ENCODE assay signal across 8 cellular contexts in genomic region chr19:17539288-17540117, GRCh38. TPM values are rescaled to one million over a fixed set of nuclear protein-coding genes. Genes with fewer than 3 reads are reported as not detected.
DNase-seq lines count a peak whose midpoint lies in the region; ATAC-seq, FAIRE-seq and TF ChIP-seq lines count a peak whose summit lies in the region.

No MANE protein-coding gene starts in this region.

- H3K4me3 ChIP-seq in bronchial epithelial cell (ENCODE audit: low read depth, low read length) (peak overlapping the region; percentile 36), small intestine (ENCODE audit: low read depth in 1 of 2, low read length in 2 of 2) (peak overlapping the region; percentile 16 to 35)

- no peaks in the 10 kb centered on the region for H3K27me3 Mint-ChIP-seq in activated B cell treated with CpG ODN at 0.5 μM for 24 hours

- peak; percentile 34 for ATAC-seq in HG03097 (IDR thresholded peaks at IDR 0.05; ENCODE audit: low FRiP score, unreplicated experiment)
- ATAC-seq in activated B cell treated with CpG ODN at 0.5 μM for 24 hours (ENCODE audit: low read depth), result peak; percentile 86
- no peak for ATAC-seq in GM18519 (IDR thresholded peaks at IDR 0.05; ENCODE audit: low FRiP score, unreplicated experiment)

- peak overlapping the region; percentile 90 for H3K27ac Mint-ChIP-seq in activated B cell treated with CpG ODN at 0.5 μM for 24 hours

- CTCF ChIA-PET in activated B cell treated with CpG ODN at 0.5 μM for 24 hours (lab: Charles Lee), result interaction anchor here (0.6 to 2.7 kb wide), 3 partner anchors 10 to 43 kb away, joined by 3 to 11 read pairs (median 5); no protein-coding TSS in a partner anchor

- no peaks in the 10 kb centered on the region for H3K9me3 ChIP-seq in small intestine (ENCODE audit: control insufficient read depth, low read depth)

- peaks cover 2 to 3% of the 10 kb centered on the region in 2 donors for H3K4me1 ChIP-seq in small intestine (ENCODE audit: control insufficient read depth in 2 of 2, insufficient read depth in 1 of 2, low read depth in 1 of 2, low read length in 1 of 2)

- H3K9me3 Mint-ChIP-seq in activated B cell treated with CpG ODN at 0.5 μM for 24 hours, result no peaks in the 10 kb centered on the region

- H3K36me3 ChIP-seq in bronchial epithelial cell (ENCODE audit: control insufficient read depth, insufficient read depth, low read length) (no peaks in the 10 kb centered on the region), small intestine (ENCODE audit: control insufficient read depth in 2 of 2, insufficient read depth in 2 of 2, low read length in 2 of 2) (no peaks in the 10 kb centered on the region)

- H3K36me3 Mint-ChIP-seq in activated B cell treated with CpG ODN at 0.5 μM for 24 hours (ENCODE audit: low read depth), result peaks cover 86% of the 10 kb centered on the region

- POLR2A ChIA-PET in activated B cell treated with CpG ODN at 0.5 μM for 24 hours (lab: Charles Lee), result interaction anchor here (0.5 to 12.5 kb wide), 12 partner anchors 9 to 753 kb away, joined by 3 to 305 read pairs (median 7); partner anchors contain the start of genes PGLS and RPL18A

- peaks cover 2% of the 10 kb centered on the region for H3K27me3 ChIP-seq in bronchial epithelial cell (ENCODE audit: control insufficient read depth, insufficient read depth, low read length)
- peaks cover 0 to 3% of the 10 kb centered on the region in 2 donors for H3K27me3 ChIP-seq in small intestine (ENCODE audit: control insufficient read depth in 2 of 2, insufficient read depth in 2 of 2, low read length in 2 of 2)

- peak; percentile 96 for DNase-seq in ELF-1 (ENCODE audit: low read depth, low spot score)
- DNase-seq in NCI-H226, result peak; percentile 80
- DNase-seq in activated B cell treated with CpG ODN at 0.5 μM for 24 hours, result peak; percentile 96
- DNase-seq in bronchial epithelial cell (ENCODE audit: low read depth), result peak; percentile 80
- DNase-seq in iPS-NIHi7 (ENCODE audit: extremely low spot score), result peak; percentile 99
- DNase-seq in small intestine, result peak; percentile 73

- FAIRE-seq in bronchial epithelial cell (lab: Jason Lieb, UNC) (no peak), small intestine (lab: Jason Lieb, UNC) (no peak)

- 1 to 5% (median 1%) methylated on average over 54 to 75 of the region's 75 CpGs for WGBS in small intestine, 3 donors

- peak overlapping the region in 1 of 2 donors; percentile 62 for H3K27ac ChIP-seq in small intestine (ENCODE audit: low read depth in 1 of 2, low read length in 1 of 2)

- intact Hi-C loops in activated B cell treated with CpG ODN at 0.5 μM for 24 hours (cut with micrococcal nuclease), result loop anchor here (1.0 kb wide), 5 partner anchors 12 to 43 kb away; partner anchors contain the start of gene COLGALT1

- peak overlapping the region; percentile 84 for H3K4me3 Mint-ChIP-seq in activated B cell treated with CpG ODN at 0.5 μM for 24 hours

- TF ChIP-seq CTCF in activated B cell treated with CpG ODN at 0.5 μM for 24 hours (IDR thresholded peaks at IDR 0.05) (no peak), bronchial epithelial cell (IDR thresholded peaks at IDR 0.05; ENCODE audit: insufficient read depth, low read length, severe bottlenecking) (peak; percentile 24)

- H3K4me1 Mint-ChIP-seq in activated B cell treated with CpG ODN at 0.5 μM for 24 hours, result peaks cover 57% of the 10 kb centered on the region

RNA-seq across cellular contexts. Expression of gene COLGALT1, which starts 15.9 kb away (rescaled TPM):
- total RNA-seq in activated B cell treated with CpG ODN at 0.5 μM for 24 hours (69.2 and 80.3 TPM in 2 replicates), bronchial epithelial cell (74.2 and 75.1 TPM in 2 replicates)
- polyA plus RNA-seq in small intestine, result 10 to 100 TPM; 21.0 to 39.5 (median 23.8) TPM

RNA-seq across cellular contexts. Expression of gene PGLS, which starts 28.1 kb away (rescaled TPM):
- total RNA-seq in activated B cell treated with CpG ODN at 0.5 μM for 24 hours (107 and 111 TPM in 2 replicates), bronchial epithelial cell (41.1 and 67.2 TPM in 2 replicates)
- 100 to 1,000 TPM in 2 of 3 donors, 10 to 100 TPM in 1; 99.0 to 116 (median 111) TPM for polyA plus RNA-seq in small intestine
